ENCODE assay signal across 8 cellular contexts in the genomic region with DNA sequence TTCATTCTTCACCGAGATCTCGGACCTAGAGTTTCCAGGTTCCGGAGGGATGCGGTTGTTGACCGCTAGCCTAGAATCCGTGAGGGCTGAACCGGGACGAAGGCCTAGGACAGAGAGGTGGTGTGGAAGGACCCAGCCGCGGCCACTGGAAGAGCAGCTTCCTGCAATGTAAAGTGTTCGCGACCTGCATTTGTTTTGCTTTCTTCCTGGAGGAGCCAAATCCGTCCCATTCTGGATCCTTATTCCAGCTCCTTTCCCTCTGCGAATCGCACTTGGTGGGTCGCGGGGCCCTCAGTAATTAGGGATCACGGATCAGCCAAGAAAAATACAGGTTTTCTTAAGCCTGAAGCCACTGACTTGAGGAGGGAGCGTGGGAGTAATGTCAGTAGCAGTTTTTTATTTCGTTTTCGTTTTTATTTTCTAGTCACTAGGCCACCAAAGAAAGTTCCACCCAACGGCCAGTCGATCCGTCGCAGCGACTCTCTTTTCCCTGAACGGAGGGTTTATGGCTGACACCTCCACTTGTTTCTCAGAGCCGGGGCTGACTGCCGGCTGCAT. TPM values are rescaled to one million over a fixed set of nuclear protein-coding genes. Genes with fewer than 3 reads are reported as not detected.
DNase-seq lines count a peak whose midpoint lies in the region; ATAC-seq and TF ChIP-seq lines count a peak whose summit lies in the region.

No MANE protein-coding gene starts in this region.

- H3K4me3 Mint-ChIP-seq in MCF 10A (ENCODE audit: unreplicated experiment) = no peak overlapping the region

- TF ChIP-seq EP300 in stomach (IDR thresholded peaks at IDR 0.05) = no peak

- no peaks in the 10 kb centered on the region for H3K27me3 Mint-ChIP-seq in MCF 10A (ENCODE audit: insufficient read depth, unreplicated experiment)

- intact Hi-C loops in breast epithelium (cut with DNase I; ENCODE audit: low total_unique reads) (no loop called here), MCF 10A (cut with micrococcal nuclease) (no loop called here), right cardiac atrium (cut with DNase I) (loop anchor here in 2 of 4 donors (2.0 to 5.0 kb wide), 3 partner anchors 44 to 49 kb away; partner anchors contain the start of gene ANXA2R (in 1 of the 2)), stomach (cut with DNase I; ENCODE audit: low total_unique reads) (no loop called here)

- CTCF ChIA-PET in MCF 10A (lab: Yijun Ruan, JAX) = no interaction called here

- DNase-seq in breast epithelium (ENCODE audit: low spot score in 2 of 2) = no peak
- DNase-seq in MCF 10A (ENCODE audit: unreplicated experiment) = no peak
- peak in 1 of 3 donors; percentile 49 for DNase-seq in right cardiac atrium
- no peak for DNase-seq in stomach
- DNase-seq in NCI-H226 = no peak
- DNase-seq in KBM-7 = no peak

- in situ Hi-C loops in KBM-7 (cut with MboI; ENCODE audit: low pct_unique_long_range_greater_than_20kb, low sequenced_read_pairs) = no loop called here

- no peak overlapping the region for H3K27ac Mint-ChIP-seq in MCF 10A (ENCODE audit: low read depth, unreplicated experiment)

- ATAC-seq in HG02938 (IDR thresholded peaks at IDR 0.05; ENCODE audit: unreplicated experiment) = peak; percentile 26
- ATAC-seq in right cardiac atrium = no peak

- TF ChIP-seq CTCF in breast epithelium (IDR thresholded peaks at IDR 0.05) (no peak), MCF 10A (IDR thresholded peaks at IDR 0.05; ENCODE audit: unreplicated experiment) (no peak), WI38 (IDR thresholded peaks at IDR 0.05; ENCODE audit: low read depth, low read length) (no peak), stomach (IDR thresholded peaks at IDR 0.05) (no peak)

- H3K4me1 ChIP-seq in breast epithelium (no peaks in the 10 kb centered on the region), right cardiac atrium (ENCODE audit: control insufficient read depth, insufficient read depth, low read length) (no peaks in the 10 kb centered on the region), stomach (peaks cover 5 to 24% (median 14%) of the 10 kb centered on the region in 4 donors)

- H3K36me3 ChIP-seq in breast epithelium (no peaks in the 10 kb centered on the region), stomach (no peaks in the 10 kb centered on the region)

- H3K36me3 Mint-ChIP-seq in MCF 10A (ENCODE audit: insufficient read depth, unreplicated experiment) = no peaks in the 10 kb centered on the region

- POLR2A ChIA-PET in MCF 10A (lab: Yijun Ruan, JAX) = interaction anchor here (0.6 kb wide), 1 partner anchor 29 kb away, joined by 3 read pairs; no protein-coding TSS in a partner anchor

- H3K9me3 ChIP-seq in breast epithelium (peaks cover 0 to 27% of the 10 kb centered on the region in 2 donors), right cardiac atrium (ENCODE audit: control insufficient read depth, low read length) (peaks cover 15% of the 10 kb centered on the region), stomach (peaks cover 0 to 49% (median 19%) of the 10 kb centered on the region in 4 donors)

- H3K27me3 ChIP-seq in breast epithelium (peaks cover 0 to 55% of the 10 kb centered on the region in 2 donors), right cardiac atrium (ENCODE audit: control insufficient read depth, insufficient read depth) (no peaks in the 10 kb centered on the region), stomach (peaks cover 43 to 96% (median 60%) of the 10 kb centered on the region in 3 donors)

- TF ChIP-seq POLR2A in breast epithelium (IDR thresholded peaks at IDR 0.05) (no peak), stomach (IDR thresholded peaks at IDR 0.05) (no peak)

- H3K4me3 ChIP-seq in breast epithelium (peak overlapping the region; percentile 61 to 84 (median 72)), WI38 (ENCODE audit: low read depth, low read length) (peak overlapping the region; percentile 72), right cardiac atrium (ENCODE audit: low read length) (peak overlapping the region; percentile 51), stomach (peak overlapping the region; percentile 43 to 55 (median 50))

- peak overlapping the region; percentile 91 to 98 for H3K27ac ChIP-seq in breast epithelium
- peak overlapping the region; percentile 87 for H3K27ac ChIP-seq in right cardiac atrium (ENCODE audit: low read length)
- peak overlapping the region; percentile 84 to 96 (median 89) for H3K27ac ChIP-seq in stomach

- no TSS peak for BruUV-seq in MCF 10A (replicated peaks; lab: Mats Ljungman, UMichigan)

- peaks cover 2% of the 10 kb centered on the region for H3K4me1 Mint-ChIP-seq in MCF 10A (ENCODE audit: insufficient read depth, unreplicated experiment)

- H3K9me3 Mint-ChIP-seq in MCF 10A (ENCODE audit: unreplicated experiment) = no peaks in the 10 kb centered on the region

- 25% methylated on average over 29 of the region's 29 CpGs for WGBS in right cardiac atrium
- 25 to 40% (median 27%) methylated on average over 29 of the region's 29 CpGs for WGBS in stomach, 5 donors

RNA-seq across cellular contexts. Expression of gene ANXA2R, which starts 48.6 kb away (rescaled TPM):
- total RNA-seq in breast epithelium = 1 to 10 TPM; 3.2 to 5.4 (median 4.6) TPM
- total RNA-seq in MCF 10A (2022) = 0.98 and 1.3 TPM in 2 replicates
- total RNA-seq in right cardiac atrium = 1 to 10 TPM in 3 of 4 donors, under 1 TPM in 1; 0.95 to 1.9 (median 1.4) TPM
- 1.4 TPM for polyA plus RNA-seq in right cardiac atrium
- 1 to 10 TPM in 4 of 5 donors, not detected in 1; 1.2 to 7.5 (median 2.8) TPM for total RNA-seq in stomach
- 1 to 10 TPM in 1 of 3 donors, under 1 TPM in 2; 0.76 to 2.2 (median 0.87) TPM for polyA plus RNA-seq in stomach
